In genomic region chr3:30342319-30343060, GRCh38 we compare ENCODE assay signal across 9 cellular contexts.
DNase-seq lines count a peak whose midpoint lies in the region; ATAC-seq and TF ChIP-seq lines count a peak whose summit lies in the region.
"Had no signal": no experiment of that assay in that cellular context is flagged by ENCODE, and none has a peak within 500 bp of the region (broad histone marks: within the 10 kb centered on the region; RNA-seq: fewer than 3 reads in every experiment).

No MANE protein-coding gene starts in this region.

- POLR2A ChIA-PET in RWPE1 (lab: Yijun Ruan, JAX; ENCODE audit: low non-redundant PET) (no interaction called here), HEK293T (lab: Yijun Ruan, JAX) (no interaction called here)

- H3K4me3 Mint-ChIP-seq in immature natural killer cell = no peak overlapping the region

- no peak overlapping the region for H3K27ac Mint-ChIP-seq in immature natural killer cell

- CTCF ChIA-PET in RWPE1 (lab: Yijun Ruan, JAX) (interaction anchor here (0.6 kb wide), 2 partner anchors 143 to 790 kb away, joined by 3 to 5 read pairs; no protein-coding TSS in a partner anchor), HEK293T (lab: Yijun Ruan, JAX) (no interaction called here)

- peaks cover 2 to 4% of the 10 kb centered on the region in 2 donors for H3K4me1 Mint-ChIP-seq in immature natural killer cell

- no peaks in the 10 kb centered on the region for H3K9me3 Mint-ChIP-seq in immature natural killer cell

- H3K27ac ChIP-seq in RWPE1 = no peak overlapping the region

- DNase-seq in EL (peak; percentile 95), RWPE1 (ENCODE audit: low spot score) (peak; percentile 63), fibroblast of the conjunctiva (ENCODE audit: low read depth) (peak; percentile 77), sciatic nerve (ENCODE audit: low spot score) (no peak), left lobe of liver (ENCODE audit: low spot score) (no peak), HEK293T (ENCODE audit: extremely low spot score) (no peak), immature natural killer cell (no peak)
- DNase-seq: NCI-H2107 had no signal

- H3K36me3 Mint-ChIP-seq in immature natural killer cell = peaks cover 0 to 3% (median 0%) of the 10 kb centered on the region in 3 donors

- H3K27me3 Mint-ChIP-seq in immature natural killer cell (ENCODE audit: low read depth in 3 of 3) = peaks cover 0 to 6% (median 2%) of the 10 kb centered on the region in 3 donors

- no peak for TF ChIP-seq CTCF in RWPE1 (conservative IDR thresholded peaks at IDR 0.05; ENCODE audit: low read depth)

- peak; percentile 90 for ATAC-seq in sciatic nerve
- no peak for ATAC-seq in left lobe of liver
- ATAC-seq in HG02588 (IDR thresholded peaks at IDR 0.05; ENCODE audit: unreplicated experiment) = no peak

- intact Hi-C loops in sciatic nerve (cut with DNase I) = no loop called here

TF ChIP-seq in HEK293T, 16 proteins besides CTCF, POLR2A, EP300 and RAD21:
- TF ChIP-seq BHLHE40 (IDR thresholded peaks at IDR 0.05; ENCODE audit: borderline replicate concordance) (no peak), SP1 (IDR thresholded peaks at IDR 0.05) (no peak), PKNOX1 (IDR thresholded peaks at IDR 0.05) (no peak), ZNF384 (IDR thresholded peaks at IDR 0.05) (no peak), FOXA1 (IDR thresholded peaks at IDR 0.05) (no peak), ELF4 (IDR thresholded peaks at IDR 0.05) (no peak), CTBP1 (IDR thresholded peaks at IDR 0.05; ENCODE audit: borderline replicate concordance) (no peak), NFRKB (IDR thresholded peaks at IDR 0.05) (no peak), L3MBTL2 (conservative IDR thresholded peaks at IDR 0.05) (no peak), TARDBP (IDR thresholded peaks at IDR 0.05) (no peak), FOXK2 (IDR thresholded peaks at IDR 0.05) (no peak), HDGF (IDR thresholded peaks at IDR 0.05; ENCODE audit: borderline replicate concordance) (no peak), ARNT (IDR thresholded peaks at IDR 0.05) (no peak), SUZ12 (IDR thresholded peaks at IDR 0.05) (no peak)

Comparison
In these comparisons a context has a peak if more than half of its experiments do, and no peak if none do; other contexts are left out.
1. DNase-seq: peak in EL (single experiment), RWPE1 (single experiment) and fibroblast of the conjunctiva (single experiment); none in sciatic nerve (single experiment), left lobe of liver (single experiment), HEK293T (single experiment) and immature natural killer cell (0 of 3).